In the genomic region with DNA sequence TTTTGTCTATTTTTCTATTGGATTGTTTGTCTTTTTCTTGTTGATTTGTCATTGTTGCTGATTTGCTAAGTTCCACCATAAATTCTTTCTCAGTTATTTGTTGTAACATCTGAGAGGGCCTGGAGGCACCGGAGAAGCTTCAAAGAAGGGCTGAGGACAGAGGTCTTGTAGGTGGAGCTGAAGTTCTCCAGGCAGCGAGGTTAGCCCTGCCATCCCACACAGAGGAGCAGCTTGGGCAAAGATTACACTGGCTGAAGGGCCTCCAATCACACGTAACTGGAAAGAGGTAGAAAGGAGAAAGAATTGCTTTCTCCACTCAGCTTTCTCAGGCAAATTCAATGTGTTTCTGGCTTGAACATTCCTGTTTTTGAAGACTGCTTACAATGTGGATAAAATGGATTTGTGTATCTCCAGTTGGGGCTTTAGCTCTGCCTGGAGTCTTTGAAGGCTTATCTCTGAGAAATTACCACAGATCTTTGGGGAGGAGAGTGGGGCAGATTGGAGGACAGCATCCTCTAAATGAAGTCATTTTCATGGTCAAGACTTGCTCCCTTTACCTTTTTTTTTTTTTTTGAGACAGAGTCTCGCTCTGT, we compare ENCODE assay signal across 23 cellular contexts.
"Had no signal": no experiment of that assay in that cellular context is flagged by ENCODE, and none has a peak within 500 bp of the region (broad histone marks: within the 10 kb centered on the region; RNA-seq: fewer than 3 reads in every experiment).

No MANE protein-coding gene starts in this region.

- H2AFZ ChIP-seq: neural progenitor cell had no signal

- H3K4me3 ChIP-seq: body of pancreas, colonic mucosa, gastroesophageal sphincter, neural progenitor cell, thoracic aorta, upper lobe of right lung had no signal

- H3K27ac Mint-ChIP-seq: activated naive CD4-positive, alpha-beta T cell treated with anti-CD3 and anti-CD28 coated beads, Interleukin-2, amount 50 U/mL, for 72 hours; activated T-cell treated with anti-CD3 and anti-CD28 coated beads, Interleukin-2, amount 50 U/mL, for 72 hours; neural progenitor cell; stimulated activated naive CD8-positive, alpha-beta T cell treated with anti-CD3 and anti-CD28 coated beads, Interleukin-15, Interleukin-2, amounts not matched to agents 100 ng/mL and 50 ng/mL, for 24 hours had no signal

- H3K9ac ChIP-seq: neural progenitor cell had no signal

- H3K9me3 ChIP-seq: body of pancreas, colonic mucosa, gastroesophageal sphincter, thoracic aorta, upper lobe of right lung had no signal

- H3K27me3 Mint-ChIP-seq: stimulated activated naive CD8-positive, alpha-beta T cell treated with anti-CD3 and anti-CD28 coated beads, Interleukin-15, Interleukin-2, amounts not matched to agents 100 ng/mL and 50 ng/mL, for 24 hours had no signal

- H3K4me1 ChIP-seq: body of pancreas, colonic mucosa, gastroesophageal sphincter, neural progenitor cell, upper lobe of right lung had no signal

- H3K27me3 ChIP-seq: body of pancreas, colonic mucosa, gastroesophageal sphincter, neural progenitor cell, upper lobe of right lung had no signal

- H3K4me3 Mint-ChIP-seq: activated T-cell treated with anti-CD3 and anti-CD28 coated beads, Interleukin-2, amount 50 U/mL, for 72 hours; naive thymus-derived CD8-positive, alpha-beta T cell; neural progenitor cell; stimulated activated naive CD8-positive, alpha-beta T cell treated with anti-CD3 and anti-CD28 coated beads, Interleukin-15, Interleukin-2, amounts not matched to agents 100 ng/mL and 50 ng/mL, for 24 hours; WTC11 had no signal

- DNase-seq: activated CD4-positive, alpha-beta T cell treated with anti-CD3 and anti-CD28 coated beads, Interleukin-2, amount 50 U/mL, for 4 hours; activated naive CD4-positive, alpha-beta T cell; activated T-cell treated with anti-CD3 and anti-CD28 coated beads for 4 hours; activated T-cell treated with anti-CD3 and anti-CD28 coated beads, Interleukin-2, amount 50 U/mL, for 72 hours; cerebellar nuclear complex; colonic mucosa; effector CD8-positive, alpha-beta T cell; hippocampal formation; left colon; naive thymus-derived CD8-positive, alpha-beta T cell; occipital lobe; stimulated activated CD4-positive, alpha-beta T cell treated with anti-CD3 and anti-CD28 coated beads, Interleukin-12 subunit alpha, Interleukin-12 subunit beta, amount 100 ng/mL, for 4 hours; stimulated activated CD4-positive, alpha-beta T cell treated with anti-CD3 and anti-CD28 coated beads, Interleukin-4, amount 100 ng/mL, for 1 hour; T-helper 2 cell; upper lobe of right lung had no signal

- H3K9me3 Mint-ChIP-seq: activated naive CD4-positive, alpha-beta T cell treated with anti-CD3 and anti-CD28 coated beads, Interleukin-2, amount 50 U/mL, for 72 hours; neural progenitor cell; stimulated activated naive CD8-positive, alpha-beta T cell treated with anti-CD3 and anti-CD28 coated beads, Interleukin-15, Interleukin-2, amounts not matched to agents 100 ng/mL and 50 ng/mL, for 24 hours had no signal

- H3K36me3 ChIP-seq: colonic mucosa, gastroesophageal sphincter, neural progenitor cell, thoracic aorta, upper lobe of right lung had no signal

- H3K4me2 ChIP-seq: neural progenitor cell had no signal

- H3K36me3 Mint-ChIP-seq: activated naive CD4-positive, alpha-beta T cell treated with anti-CD3 and anti-CD28 coated beads, Interleukin-2, amount 50 U/mL, for 72 hours; naive thymus-derived CD8-positive, alpha-beta T cell; neural progenitor cell; WTC11 had no signal

- H3K27ac ChIP-seq: body of pancreas, colonic mucosa, epithelial cell of prostate, gastroesophageal sphincter, neural progenitor cell, thoracic aorta, upper lobe of right lung had no signal
